In the genomic region with DNA sequence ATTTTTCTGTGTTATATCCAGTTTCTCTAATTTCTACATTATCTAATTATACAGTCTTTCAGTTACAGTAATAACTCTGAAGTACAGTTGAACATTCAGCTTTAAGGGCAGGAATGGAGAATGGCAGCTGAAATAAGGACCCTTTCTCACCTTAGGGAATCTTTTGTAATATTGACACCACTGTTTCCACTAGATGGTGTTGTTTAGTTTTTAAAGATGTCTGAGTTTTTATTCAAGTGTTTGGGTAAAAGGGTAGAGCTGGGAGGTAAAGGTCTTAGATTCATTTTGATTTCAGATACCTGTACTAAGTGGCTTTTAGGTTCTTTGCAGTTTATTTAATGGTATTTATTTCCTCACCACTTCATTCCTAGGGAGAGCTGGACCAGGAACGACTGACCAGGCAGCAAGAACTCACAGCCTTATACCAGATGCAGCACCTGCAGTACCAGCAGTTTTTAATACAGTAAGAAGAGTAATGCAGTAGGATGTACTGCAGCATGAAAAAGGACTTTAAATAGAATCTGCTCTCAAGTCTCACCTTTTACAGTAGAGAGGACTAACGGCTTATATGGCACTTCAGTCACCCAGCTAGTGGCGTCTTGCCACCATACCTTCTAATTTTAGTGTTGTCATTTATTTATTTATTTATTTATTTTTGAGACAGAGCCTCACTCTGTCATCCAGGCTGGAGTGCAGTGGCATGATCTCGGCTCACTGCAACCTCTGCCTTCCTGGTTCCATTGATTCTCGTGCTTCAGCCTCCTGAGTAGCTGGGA, we compare ENCODE assay signal across 1 cellular context.
TF ChIP-seq lines count a peak whose summit lies in the region.

No MANE protein-coding gene starts in this region.

TF ChIP-seq in Ishikawa, 13 proteins besides CTCF, POLR2A, EP300 and RAD21 (continued from another document):
- TF ChIP-seq, protein P1, sequence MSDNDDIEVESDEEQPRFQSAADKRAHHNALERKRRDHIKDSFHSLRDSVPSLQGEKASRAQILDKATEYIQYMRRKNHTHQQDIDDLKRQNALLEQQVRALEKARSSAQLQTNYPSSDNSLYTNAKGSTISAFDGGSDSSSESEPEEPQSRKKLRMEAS (IDR thresholded peaks at IDR 0.05), result no peak
- TF ChIP-seq ZBTB7A (IDR thresholded peaks at IDR 0.05; ENCODE audit: low read depth), result no peak
- TF ChIP-seq, protein P2, sequence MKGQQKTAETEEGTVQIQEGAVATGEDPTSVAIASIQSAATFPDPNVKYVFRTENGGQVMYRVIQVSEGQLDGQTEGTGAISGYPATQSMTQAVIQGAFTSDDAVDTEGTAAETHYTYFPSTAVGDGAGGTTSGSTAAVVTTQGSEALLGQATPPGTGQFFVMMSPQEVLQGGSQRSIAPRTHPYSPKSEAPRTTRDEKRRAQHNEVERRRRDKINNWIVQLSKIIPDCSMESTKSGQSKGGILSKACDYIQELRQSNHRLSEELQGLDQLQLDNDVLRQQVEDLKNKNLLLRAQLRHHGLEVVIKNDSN (IDR thresholded peaks at IDR 0.05), result no peak
- no peak for TF ChIP-seq EGR1 (IDR thresholded peaks at IDR 0.05)
- TF ChIP-seq, protein P3, sequence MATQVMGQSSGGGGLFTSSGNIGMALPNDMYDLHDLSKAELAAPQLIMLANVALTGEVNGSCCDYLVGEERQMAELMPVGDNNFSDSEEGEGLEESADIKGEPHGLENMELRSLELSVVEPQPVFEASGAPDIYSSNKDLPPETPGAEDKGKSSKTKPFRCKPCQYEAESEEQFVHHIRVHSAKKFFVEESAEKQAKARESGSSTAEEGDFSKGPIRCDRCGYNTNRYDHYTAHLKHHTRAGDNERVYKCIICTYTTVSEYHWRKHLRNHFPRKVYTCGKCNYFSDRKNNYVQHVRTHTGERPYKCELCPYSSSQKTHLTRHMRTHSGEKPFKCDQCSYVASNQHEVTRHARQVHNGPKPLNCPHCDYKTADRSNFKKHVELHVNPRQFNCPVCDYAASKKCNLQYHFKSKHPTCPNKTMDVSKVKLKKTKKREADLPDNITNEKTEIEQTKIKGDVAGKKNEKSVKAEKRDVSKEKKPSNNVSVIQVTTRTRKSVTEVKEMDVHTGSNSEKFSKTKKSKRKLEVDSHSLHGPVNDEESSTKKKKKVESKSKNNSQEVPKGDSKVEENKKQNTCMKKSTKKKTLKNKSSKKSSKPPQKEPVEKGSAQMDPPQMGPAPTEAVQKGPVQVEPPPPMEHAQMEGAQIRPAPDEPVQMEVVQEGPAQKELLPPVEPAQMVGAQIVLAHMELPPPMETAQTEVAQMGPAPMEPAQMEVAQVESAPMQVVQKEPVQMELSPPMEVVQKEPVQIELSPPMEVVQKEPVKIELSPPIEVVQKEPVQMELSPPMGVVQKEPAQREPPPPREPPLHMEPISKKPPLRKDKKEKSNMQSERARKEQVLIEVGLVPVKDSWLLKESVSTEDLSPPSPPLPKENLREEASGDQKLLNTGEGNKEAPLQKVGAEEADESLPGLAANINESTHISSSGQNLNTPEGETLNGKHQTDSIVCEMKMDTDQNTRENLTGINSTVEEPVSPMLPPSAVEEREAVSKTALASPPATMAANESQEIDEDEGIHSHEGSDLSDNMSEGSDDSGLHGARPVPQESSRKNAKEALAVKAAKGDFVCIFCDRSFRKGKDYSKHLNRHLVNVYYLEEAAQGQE (IDR thresholded peaks at IDR 0.05; ENCODE audit: low read depth), result no peak
- TF ChIP-seq CEBPB (IDR thresholded peaks at IDR 0.05), result no peak
